26 cellular contexts compared by ENCODE assay signal in genomic region chr2:9013403-9013802, GRCh38.
"Had no signal": no experiment of that assay in that cellular context is flagged by ENCODE, and none has a peak within 500 bp of the region (broad histone marks: within the 10 kb centered on the region; RNA-seq: fewer than 3 reads in every experiment).

No MANE protein-coding gene starts in this region.

- H3K4me1 ChIP-seq: suprapubic skin, testis, thyroid gland, tibial artery, transverse colon, upper lobe of left lung, upper lobe of right lung, uterus, vagina had no signal

- H3K4me3 ChIP-seq: stomach, suprapubic skin, testis, thoracic aorta, thyroid gland, tibial artery, tibial nerve, transverse colon, upper lobe of left lung, upper lobe of right lung, uterus, vagina had no signal

- H3K9me3 ChIP-seq: stomach, suprapubic skin, testis, thoracic aorta, thyroid gland, tibial artery, tibial nerve, transverse colon, upper lobe of left lung, upper lobe of right lung, uterus, vagina had no signal

- FAIRE-seq: urothelium cell line had no signal

- ATAC-seq: stimulated activated effector memory CD8-positive, alpha-beta T cell treated with anti-CD3 and anti-CD28 coated beads, Interleukin-12 subunit alpha, Interleukin-12 subunit beta, amount 100 ng/mL, for 72 hours; stimulated activated memory B cell treated with anti-CD40 and anti-IgM and Interleukin-4, amounts not matched to agents 10 μg/mL and 1 μg/mL and 100 μg/mL, for 72 hours; stimulated activated naive B cell treated with anti-CD40 and anti-IgM and Interleukin-4, amounts not matched to agents 10 μg/mL and 1 μg/mL and 100 μg/mL, for 72 hours; stimulated activated naive CD8-positive, alpha-beta T cell treated with anti-CD3 and anti-CD28 coated beads, Interleukin-15, amount 100 ng/mL, for 72 hours; stimulated activated naive CD8-positive, alpha-beta T cell treated with anti-CD3 and anti-CD28 coated beads, Interleukin-15, Interleukin-2, amounts not matched to agents 100 U/mL and 50 U/mL, for 24 hours; upper lobe of right lung had no signal

- DNase-seq: stimulated activated CD4-positive, alpha-beta T cell treated with anti-CD3 and anti-CD28 coated beads, Interleukin-2, amount 100 ng/mL, for 48 hours; stimulated activated CD4-positive, alpha-beta T cell treated with anti-CD3 and anti-CD28 coated beads, Interleukin-4, amount 100 ng/mL, for 1 hour; stimulated activated CD4-positive, alpha-beta T cell treated with anti-CD3 and anti-CD28 coated beads, Interleukin-4, amount 100 ng/mL, for 24 hours; stimulated activated CD4-positive, alpha-beta T cell treated with anti-CD3 and anti-CD28 coated beads, Interleukin-4, amount 100 ng/mL, for 4 hours; stimulated activated CD8-positive, alpha-beta memory T cell treated with anti-CD3 and anti-CD28 coated beads, Interleukin-4, amount 100 ng/mL, for 48 hours; stimulated activated naive B cell treated with anti-CD40 and anti-IgM and Interleukin-4, amounts not matched to agents 10 μg/mL and 1 μg/mL and 100 μg/mL, for 72 hours; stimulated activated naive CD4-positive, alpha-beta T cell; stimulated activated naive CD8-positive, alpha-beta T cell treated with anti-CD3 and anti-CD28 coated beads, Interleukin-15, amount 100 ng/mL, for 72 hours; stimulated activated naive CD8-positive, alpha-beta T cell treated with anti-CD3 and anti-CD28 coated beads, Interleukin-15, Interleukin-2, amounts not matched to agents 100 U/mL and 50 U/mL, for 24 hours; stomach; substantia nigra; testis; thyroid gland; tibial artery; transverse colon; trophoblast cell; upper lobe of left lung; upper lobe of right lung; uterus had no signal

- H3K27ac ChIP-seq: stomach, suprapubic skin, testis, thoracic aorta, thyroid gland, tibial artery, tibial nerve, transverse colon, upper lobe of left lung, upper lobe of right lung, uterus, vagina had no signal

- H3K36me3 ChIP-seq: stomach, suprapubic skin, thoracic aorta, thyroid gland, tibial artery, tibial nerve, transverse colon, upper lobe of left lung, upper lobe of right lung, uterus, vagina had no signal
